11 cellular contexts compared by ENCODE assay signal in genomic region chr6:90222724-90223198, GRCh38.
DNase-seq lines count a peak whose midpoint lies in the region; ATAC-seq and TF ChIP-seq lines count a peak whose summit lies in the region.
"Had no signal": no experiment of that assay in that cellular context is flagged by ENCODE, and none has a peak within 500 bp of the region (broad histone marks: within the 10 kb centered on the region; RNA-seq: fewer than 3 reads in every experiment).

No MANE protein-coding gene starts in this region.

- POLR2A ChIA-PET in activated CD4-positive, alpha-beta T cell treated with anti-CD3 and anti-CD28 coated beads, Interleukin-2, amount 10 ng/mL, durations not matched to agents 7 days and 5 days (lab: Charles Lee), result no interaction called here

- H3K36me3 Mint-ChIP-seq in activated CD4-positive, alpha-beta T cell treated with anti-CD3 and anti-CD28 coated beads, Interleukin-2, amount 10 ng/mL, durations not matched to agents 7 days and 5 days (ENCODE audit: low read depth), result peaks cover 57% of the 10 kb centered on the region

- ATAC-seq in GM18858 (IDR thresholded peaks at IDR 0.05; ENCODE audit: unreplicated experiment), result no peak

- peak; percentile 46 for DNase-seq in activated CD4-positive, alpha-beta T cell treated with anti-CD3 and anti-CD28 coated beads for 1 hour
- DNase-seq in activated CD4-positive, alpha-beta T cell treated with anti-CD3 and anti-CD28 coated beads, Interleukin-2, amount 50 U/mL, for 1 hour, result no peak
- DNase-seq in activated CD4-positive, alpha-beta T cell treated with anti-CD3 and anti-CD28 coated beads, Interleukin-2, amount 10 ng/mL, durations not matched to agents 7 days and 5 days, result no peak
- DNase-seq in fibroblast of mammary gland (ENCODE audit: low read depth), result peak; percentile 81
- peak; percentile 51 for DNase-seq in stimulated activated naive CD4-positive, alpha-beta T cell treated with Interleukin-2 at 50 U/mL for 16 hours (lab: John Stamatoyannopoulos, UW)
- no peak for DNase-seq in DMS 273 treated with DMSO at 0.1 percent for 48 hours (lab: John Stamatoyannopoulos, UW)
- no peak for DNase-seq in middle frontal gyrus (ENCODE audit: extremely low spot score, low spot score)
- DNase-seq: GF-D8, sigmoid colon had no signal

- peak overlapping the region; percentile 27 for H3K27ac Mint-ChIP-seq in activated CD4-positive, alpha-beta T cell treated with anti-CD3 and anti-CD28 coated beads, Interleukin-2, amount 10 ng/mL, durations not matched to agents 7 days and 5 days

- H3K4me3 ChIP-seq in fibroblast of mammary gland (ENCODE audit: control insufficient read depth, low read depth, low read length), result no peak overlapping the region
- H3K4me3 ChIP-seq: sigmoid colon, thoracic aorta had no signal

- CTCF ChIA-PET in activated CD4-positive, alpha-beta T cell treated with anti-CD3 and anti-CD28 coated beads, Interleukin-2, amount 10 ng/mL, durations not matched to agents 7 days and 5 days (lab: Charles Lee), result interaction anchor here (0.6 to 1.7 kb wide), 6 partner anchors 16 to 303 kb away, joined by 3 to 4 read pairs (median 3); no protein-coding TSS in a partner anchor

- no peak for TF ChIP-seq CTCF in fibroblast of mammary gland (conservative IDR thresholded peaks at IDR 0.05; ENCODE audit: control insufficient read depth, insufficient read depth, low read depth, low read length)

- no peak overlapping the region for H3K4me3 Mint-ChIP-seq in activated CD4-positive, alpha-beta T cell treated with anti-CD3 and anti-CD28 coated beads, Interleukin-2, amount 10 ng/mL, durations not matched to agents 7 days and 5 days

- H3K27me3 Mint-ChIP-seq in activated CD4-positive, alpha-beta T cell treated with anti-CD3 and anti-CD28 coated beads, Interleukin-2, amount 10 ng/mL, durations not matched to agents 7 days and 5 days, result no peaks in the 10 kb centered on the region

- peaks cover 34% of the 10 kb centered on the region for H3K9me3 Mint-ChIP-seq in activated CD4-positive, alpha-beta T cell treated with anti-CD3 and anti-CD28 coated beads, Interleukin-2, amount 10 ng/mL, durations not matched to agents 7 days and 5 days

- H3K4me1 Mint-ChIP-seq in activated CD4-positive, alpha-beta T cell treated with anti-CD3 and anti-CD28 coated beads, Interleukin-2, amount 10 ng/mL, durations not matched to agents 7 days and 5 days, result peaks cover 43% of the 10 kb centered on the region

Comparison
In these comparisons a context has a peak if more than half of its experiments do, and no peak if none do; other contexts are left out.
1. DNase-seq: peak in activated CD4-positive, alpha-beta T cell treated with anti-CD3 and anti-CD28 coated beads for 1 hour (single experiment), fibroblast of mammary gland (single experiment) and stimulated activated naive CD4-positive, alpha-beta T cell treated with Interleukin-2 at 50 U/mL for 16 hours (single experiment); none in activated CD4-positive, alpha-beta T cell treated with anti-CD3 and anti-CD28 coated beads, Interleukin-2, amount 50 U/mL, for 1 hour (single experiment), activated CD4-positive, alpha-beta T cell treated with anti-CD3 and anti-CD28 coated beads, Interleukin-2, amount 10 ng/mL, durations not matched to agents 7 days and 5 days (single experiment), DMS 273 treated with DMSO at 0.1 percent for 48 hours (single experiment) and middle frontal gyrus (single experiment).